15 cellular contexts compared by ENCODE assay signal in genomic region chr20:48784273-48784641, GRCh38. TPM values are rescaled to one million over a fixed set of nuclear protein-coding genes. Genes with fewer than 3 reads are reported as not detected.
DNase-seq lines count a peak whose midpoint lies in the region; ATAC-seq, FAIRE-seq and TF ChIP-seq lines count a peak whose summit lies in the region.
"Had no signal": no experiment of that assay in that cellular context is flagged by ENCODE, and none has a peak within 500 bp of the region (broad histone marks: within the 10 kb centered on the region; RNA-seq: fewer than 3 reads in every experiment).

No MANE protein-coding gene starts in this region.

- H3K4me1 ChIP-seq in astrocyte (ENCODE audit: insufficient read depth, low read length): peaks cover 24% of the 10 kb centered on the region

- peak overlapping the region; percentile 40 for H3K4me2 ChIP-seq in astrocyte (ENCODE audit: low read length)
- H3K4me2 ChIP-seq: GM23338 had no signal

- peaks cover 38% of the 10 kb centered on the region for H3K4me1 Mint-ChIP-seq in activated naive CD4-positive, alpha-beta T cell treated with anti-CD3 and anti-CD28 coated beads for 36 hours (ENCODE audit: low read depth)
- peaks cover 12% of the 10 kb centered on the region for H3K4me1 Mint-ChIP-seq in astrocyte (ENCODE audit: low read depth, unreplicated experiment)

- peak overlapping the region in 1 of 2 donors; percentile 96 for H3K27ac Mint-ChIP-seq in activated naive CD4-positive, alpha-beta T cell treated with anti-CD3 and anti-CD28 coated beads, Interleukin-2, amount 50 U/mL, for 72 hours
- H3K27ac Mint-ChIP-seq in activated naive CD4-positive, alpha-beta T cell treated with anti-CD3 and anti-CD28 coated beads for 36 hours: no peak overlapping the region
- H3K27ac Mint-ChIP-seq in astrocyte (ENCODE audit: unreplicated experiment): no peak overlapping the region
- H3K27ac Mint-ChIP-seq: GM23338 had no signal

- H3K27me3 Mint-ChIP-seq in activated naive CD4-positive, alpha-beta T cell treated with anti-CD3 and anti-CD28 coated beads for 36 hours (ENCODE audit: low read depth): peaks cover 4% of the 10 kb centered on the region
- no peaks in the 10 kb centered on the region for H3K27me3 Mint-ChIP-seq in astrocyte (ENCODE audit: low read depth, unreplicated experiment)

- peak overlapping the region; percentile 16 for H3K9ac ChIP-seq in astrocyte (ENCODE audit: low read length)

- CTCF ChIA-PET in activated naive CD4-positive, alpha-beta T cell treated with anti-CD3 and anti-CD28 coated beads for 36 hours (lab: Charles Lee): no interaction called here

- no peak for FAIRE-seq in astrocyte (lab: Jason Lieb, UNC)

- TF ChIP-seq CTCF in GM06990 (IDR thresholded peaks at IDR 0.05; ENCODE audit: insufficient read depth, low read length, poor library complexity, severe bottlenecking): no peak
- no peak for TF ChIP-seq CTCF in astrocyte (IDR thresholded peaks at IDR 0.05; ENCODE audit: insufficient read depth, low read depth, low read length)

- peaks cover 3% of the 10 kb centered on the region for H3K79me2 ChIP-seq in astrocyte (ENCODE audit: insufficient read depth, low read length)

- no peak overlapping the region for H2AFZ ChIP-seq in astrocyte (ENCODE audit: low read depth, low read length)
- H2AFZ ChIP-seq: GM23338 had no signal

- peaks cover 0 to 43% of the 10 kb centered on the region in 2 donors for H3K36me3 Mint-ChIP-seq in activated naive CD4-positive, alpha-beta T cell treated with anti-CD3 and anti-CD28 coated beads, Interleukin-2, amount 50 U/mL, for 72 hours
- peaks cover 3% of the 10 kb centered on the region for H3K36me3 Mint-ChIP-seq in activated naive CD4-positive, alpha-beta T cell treated with anti-CD3 and anti-CD28 coated beads for 36 hours (ENCODE audit: low read depth)
- peaks cover 4% of the 10 kb centered on the region for H3K36me3 Mint-ChIP-seq in astrocyte (ENCODE audit: low read depth, unreplicated experiment)

- H3K4me3 ChIP-seq in GM06990 (replicated peaks; ENCODE audit: low read depth, low read length) (peak overlapping the region; percentile 28; the same call in 1 of the 2 replicates), astrocyte (ENCODE audit: insufficient read depth, low read depth, low read length) (no peak overlapping the region)
- H3K4me3 ChIP-seq: dorsolateral prefrontal cortex, gastroesophageal sphincter, GM23338 had no signal

- peaks cover 5% of the 10 kb centered on the region for H4K20me1 ChIP-seq in astrocyte (ENCODE audit: insufficient read depth, low read length)

- H3K36me3 ChIP-seq in GM06990 (ENCODE audit: control insufficient read depth, insufficient read depth, low read length): peaks cover 2% of the 10 kb centered on the region; the same call in 1 of the 2 replicates
- no peaks in the 10 kb centered on the region for H3K36me3 ChIP-seq in astrocyte (ENCODE audit: insufficient read depth, low read length)
- H3K36me3 ChIP-seq: gastroesophageal sphincter had no signal

- H3K9me3 ChIP-seq in astrocyte (ENCODE audit: insufficient read depth, low read depth, low read length): no peaks in the 10 kb centered on the region
- H3K9me3 ChIP-seq: gastroesophageal sphincter had no signal

- DNase-seq in activated naive CD4-positive, alpha-beta T cell treated with anti-CD3 and anti-CD28 coated beads, Interleukin-2, amount 50 U/mL, for 72 hours (ENCODE audit: low spot score in 2 of 2): no peak
- no peak for DNase-seq in activated naive CD4-positive, alpha-beta T cell treated with anti-CD3 and anti-CD28 coated beads for 36 hours
- no peak for DNase-seq in GM06990 (ENCODE audit: extremely low read depth, insufficient read length)
- no peak for DNase-seq in astrocyte (ENCODE audit: low read depth)
- peak; percentile 37 for DNase-seq in stimulated activated naive CD8-positive, alpha-beta T cell treated with anti-CD3 and anti-CD28 coated beads, Interleukin-15, Interleukin-2, amounts not matched to agents 100 U/mL and 50 U/mL, for 24 hours
- DNase-seq: DMS 273 treated with DMSO at 0.1 percent for 48 hours, dorsolateral prefrontal cortex, GDM1, NCI-H524, SHP77 had no signal

- H3K9me3 Mint-ChIP-seq in activated naive CD4-positive, alpha-beta T cell treated with anti-CD3 and anti-CD28 coated beads, Interleukin-2, amount 50 U/mL, for 72 hours: peaks cover 0 to 3% of the 10 kb centered on the region in 2 donors
- peaks cover 3% of the 10 kb centered on the region for H3K9me3 Mint-ChIP-seq in activated naive CD4-positive, alpha-beta T cell treated with anti-CD3 and anti-CD28 coated beads for 36 hours
- no peaks in the 10 kb centered on the region for H3K9me3 Mint-ChIP-seq in astrocyte (ENCODE audit: unreplicated experiment)

- no peaks in the 10 kb centered on the region for H3K27me3 ChIP-seq in GM06990 (replicated peaks; ENCODE audit: control insufficient read depth, insufficient read depth, low read length)
- no peaks in the 10 kb centered on the region for H3K27me3 ChIP-seq in astrocyte (ENCODE audit: insufficient read depth, low read length)
- H3K27me3 ChIP-seq: dorsolateral prefrontal cortex had no signal

- intact Hi-C loops in activated naive CD4-positive, alpha-beta T cell treated with anti-CD3 and anti-CD28 coated beads for 36 hours (cut with micrococcal nuclease): loop anchor here (1.0 to 5.0 kb wide), 4 partner anchors 24 to 47 kb away; no protein-coding TSS in a partner anchor

- H3K4me3 Mint-ChIP-seq in activated naive CD4-positive, alpha-beta T cell treated with anti-CD3 and anti-CD28 coated beads for 36 hours: no peak overlapping the region
- no peak overlapping the region for H3K4me3 Mint-ChIP-seq in astrocyte (ENCODE audit: unreplicated experiment)
- H3K4me3 Mint-ChIP-seq: GM23338 had no signal

- peak; percentile 50 to 69 for ATAC-seq in activated naive CD4-positive, alpha-beta T cell treated with anti-CD3 and anti-CD28 coated beads, Interleukin-2, amount 50 U/mL, for 72 hours
- ATAC-seq in stimulated activated naive CD8-positive, alpha-beta T cell treated with anti-CD3 and anti-CD28 coated beads, Interleukin-15, Interleukin-2, amounts not matched to agents 100 U/mL and 50 U/mL, for 24 hours: peak; percentile 20
- no peak for ATAC-seq in GM21447 (IDR thresholded peaks at IDR 0.05; ENCODE audit: unreplicated experiment)
- ATAC-seq in GM18502 (IDR thresholded peaks at IDR 0.05; ENCODE audit: poor library complexity, unreplicated experiment): no peak
- ATAC-seq: gastroesophageal sphincter, GM23338 had no signal

- no peak overlapping the region for H3K27ac ChIP-seq in astrocyte (ENCODE audit: low read depth, low read length)
- H3K27ac ChIP-seq: gastroesophageal sphincter, VCaP had no signal

RNA-seq across cellular contexts. Expression of gene PREX1, which starts 43.5 kb away (rescaled TPM):
- total RNA-seq in activated naive CD4-positive, alpha-beta T cell treated with anti-CD3 and anti-CD28 coated beads, Interleukin-2, amount 50 U/mL, for 72 hours: 10 to 100 TPM; 30.6 to 51.8 TPM
- total RNA-seq in activated naive CD4-positive, alpha-beta T cell treated with anti-CD3 and anti-CD28 coated beads for 36 hours: 10 to 100 TPM; 43.7 to 44.2 TPM
- total RNA-seq in astrocyte: 2.0 and 3.5 TPM in 2 replicates

Comparison
In these comparisons a context has a peak if more than half of its experiments do, and no peak if none do; other contexts are left out.
1. ATAC-seq: peak in activated naive CD4-positive, alpha-beta T cell treated with anti-CD3 and anti-CD28 coated beads, Interleukin-2, amount 50 U/mL, for 72 hours (2 of 2) and stimulated activated naive CD8-positive, alpha-beta T cell treated with anti-CD3 and anti-CD28 coated beads, Interleukin-15, Interleukin-2, amounts not matched to agents 100 U/mL and 50 U/mL, for 24 hours (single experiment); none in GM21447 (single experiment) and GM18502 (single experiment).